In genomic region chr12:6943387-6943718, GRCh38 we compare ENCODE assay signal across 1 cellular context.
TF ChIP-seq lines count a peak whose summit lies in the region.

No MANE protein-coding gene starts in this region.

TF ChIP-seq in K562, 482 proteins besides CTCF, POLR2A, EP300 and RAD21 (continued from another document):
- TF ChIP-seq FOXJ2 (tag; IDR thresholded peaks at IDR 0.05) (0 out of 2 replicates have a peak, but pooled peaks have one; percentile 64), BACH1 (tag; IDR thresholded peaks at IDR 0.05) (peak; percentile 48; the same call in 1 of the 2 replicates), E4F1 (CRISPR knock-in tag; IDR thresholded peaks at IDR 0.05; ENCODE audit: borderline replicate concordance) (no peak), DMBX1 (CRISPR knock-in tag; IDR thresholded peaks at IDR 0.05; ENCODE audit: borderline replicate concordance) (no peak), PHB2 (IDR thresholded peaks at IDR 0.05; ENCODE audit: low read depth) (no peak), THRAP3 (IDR thresholded peaks at IDR 0.05; ENCODE audit: borderline replicate concordance) (no peak)
- TF ChIP-seq, protein P1, sequence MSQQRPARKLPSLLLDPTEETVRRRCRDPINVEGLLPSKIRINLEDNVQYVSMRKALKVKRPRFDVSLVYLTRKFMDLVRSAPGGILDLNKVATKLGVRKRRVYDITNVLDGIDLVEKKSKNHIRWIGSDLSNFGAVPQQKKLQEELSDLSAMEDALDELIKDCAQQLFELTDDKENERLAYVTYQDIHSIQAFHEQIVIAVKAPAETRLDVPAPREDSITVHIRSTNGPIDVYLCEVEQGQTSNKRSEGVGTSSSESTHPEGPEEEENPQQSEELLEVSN (IDR thresholded peaks at IDR 0.05; ENCODE audit: borderline replicate concordance in 1 of 2, extremely low read depth in 1 of 2, insufficient read depth in 1 of 2, insufficient read length in 1 of 2, low read depth in 1 of 2, low read length in 1 of 2, poor library complexity in 1 of 2, severe bottlenecking in 1 of 2), result no peak
- TF ChIP-seq, protein P2, sequence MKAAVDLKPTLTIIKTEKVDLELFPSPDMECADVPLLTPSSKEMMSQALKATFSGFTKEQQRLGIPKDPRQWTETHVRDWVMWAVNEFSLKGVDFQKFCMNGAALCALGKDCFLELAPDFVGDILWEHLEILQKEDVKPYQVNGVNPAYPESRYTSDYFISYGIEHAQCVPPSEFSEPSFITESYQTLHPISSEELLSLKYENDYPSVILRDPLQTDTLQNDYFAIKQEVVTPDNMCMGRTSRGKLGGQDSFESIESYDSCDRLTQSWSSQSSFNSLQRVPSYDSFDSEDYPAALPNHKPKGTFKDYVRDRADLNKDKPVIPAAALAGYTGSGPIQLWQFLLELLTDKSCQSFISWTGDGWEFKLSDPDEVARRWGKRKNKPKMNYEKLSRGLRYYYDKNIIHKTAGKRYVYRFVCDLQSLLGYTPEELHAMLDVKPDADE (conservative IDR thresholded peaks at IDR 0.05; ENCODE audit: control insufficient read depth, low read depth, low read length), result no peak
